Comparison of ENCODE assay signal across 8 cellular contexts in the genomic region with DNA sequence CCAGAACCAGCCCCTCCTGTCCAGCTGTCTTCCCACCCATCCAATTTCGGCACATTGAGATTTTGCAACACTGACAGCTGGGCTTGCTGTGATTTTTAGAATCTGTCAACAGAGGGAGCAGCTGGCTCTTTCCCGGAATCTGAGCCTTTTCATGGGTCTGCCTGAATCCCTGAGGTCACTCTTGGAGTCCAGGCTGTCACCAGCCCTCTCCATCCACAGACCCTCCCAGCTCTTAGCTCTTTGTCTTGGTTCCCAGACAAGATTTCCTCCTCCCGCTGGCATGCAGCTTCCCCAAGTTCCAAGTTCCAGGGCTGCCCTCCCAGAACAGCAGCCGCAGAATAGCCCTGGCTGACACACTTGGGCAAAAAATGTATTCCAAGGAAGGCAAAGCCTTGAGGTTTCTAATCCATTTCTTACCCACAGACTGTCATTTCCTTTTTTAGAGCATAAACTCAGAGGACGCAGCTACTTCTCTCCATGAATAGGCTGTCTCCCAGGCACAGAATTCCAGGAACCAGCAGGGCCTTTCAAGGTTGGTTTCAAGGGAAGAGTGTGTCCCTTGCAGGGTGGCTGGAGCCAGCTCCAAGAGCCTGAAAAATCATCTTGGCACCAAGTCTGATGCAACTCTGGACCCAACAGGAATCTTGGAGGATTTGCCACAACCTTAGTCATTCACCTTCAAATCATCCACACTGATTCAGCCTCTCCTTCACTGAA.
A peak's percentile ranks its signal among the peaks of the same experiment; 100 is the strongest.
DNase-seq lines count a peak whose midpoint lies in the region; ATAC-seq and TF ChIP-seq lines count a peak whose summit lies in the region.

No MANE protein-coding gene starts in this region.

- peak overlapping the region; percentile 50 to 88 (median 83) for H3K27ac Mint-ChIP-seq in nephron
- no peak overlapping the region for H3K27ac Mint-ChIP-seq in stimulated activated naive CD8-positive, alpha-beta T cell treated with anti-CD3 and anti-CD28 coated beads, Interleukin-15, amount 100 ng/mL, for 72 hours

- peak; percentile 34 to 51 (median 44) for TF ChIP-seq CTCF in nephron (IDR thresholded peaks at IDR 0.05; ENCODE audit: unreplicated experiment in 3 of 3)

- H3K4me3 Mint-ChIP-seq in nephron, result peak overlapping the region in 1 of 3 experiments; percentile 28
- no peak overlapping the region for H3K4me3 Mint-ChIP-seq in stimulated activated naive CD8-positive, alpha-beta T cell treated with anti-CD3 and anti-CD28 coated beads, Interleukin-15, amount 100 ng/mL, for 72 hours

- no peak for ATAC-seq in stimulated activated naive CD8-positive, alpha-beta T cell treated with anti-CD3 and anti-CD28 coated beads, Interleukin-15, amount 100 ng/mL, for 72 hours

- peak; percentile 52 for DNase-seq in D341Med (ENCODE audit: low spot score)
- peak; percentile 20 for DNase-seq in NCI-H345 treated with DMSO at 0.1 percent for 48 hours (lab: John Stamatoyannopoulos, UW; ENCODE audit: unreplicated experiment)
- no peak for DNase-seq in epithelial cell of prostate (ENCODE audit: low read depth, low spot score)
- no peak for DNase-seq in stimulated activated naive CD8-positive, alpha-beta T cell treated with anti-CD3 and anti-CD28 coated beads, Interleukin-15, amount 100 ng/mL, for 72 hours
- no peak for DNase-seq in activated naive CD4-positive, alpha-beta T cell treated with anti-CD3 and anti-CD28 coated beads, Interleukin-2, amount 50 U/mL, for 16 hours
- DNase-seq in stimulated activated CD4-positive, alpha-beta T cell treated with anti-CD3 and anti-CD28 coated beads, Interleukin-12 subunit alpha, Interleukin-12 subunit beta, amount 100 ng/mL, for 4 hours, result no peak
- no peak for DNase-seq in activated effector memory CD4-positive, alpha-beta T cell treated with anti-CD3 and anti-CD28 coated beads, Interleukin-2, amount 50 U/mL, for 16 hours

- peak overlapping the region; percentile 49 for H3K27ac ChIP-seq in epithelial cell of prostate

- no peaks in the 10 kb centered on the region for H3K36me3 Mint-ChIP-seq in nephron (ENCODE audit: low read depth)

- H3K4me1 Mint-ChIP-seq in nephron, result peaks cover 26% of the 10 kb centered on the region
- peaks cover 7% of the 10 kb centered on the region for H3K4me1 Mint-ChIP-seq in stimulated activated naive CD8-positive, alpha-beta T cell treated with anti-CD3 and anti-CD28 coated beads, Interleukin-15, amount 100 ng/mL, for 72 hours

- H3K27me3 Mint-ChIP-seq in nephron (ENCODE audit: low read depth), result peaks cover 30% of the 10 kb centered on the region
- H3K27me3 Mint-ChIP-seq in stimulated activated naive CD8-positive, alpha-beta T cell treated with anti-CD3 and anti-CD28 coated beads, Interleukin-15, amount 100 ng/mL, for 72 hours, result peaks cover 41% of the 10 kb centered on the region

- no peaks in the 10 kb centered on the region for H3K9me3 Mint-ChIP-seq in nephron
- H3K9me3 Mint-ChIP-seq in stimulated activated naive CD8-positive, alpha-beta T cell treated with anti-CD3 and anti-CD28 coated beads, Interleukin-15, amount 100 ng/mL, for 72 hours, result no peaks in the 10 kb centered on the region

Comparison
In these comparisons a context has a peak if more than half of its experiments do, and no peak if none do; other contexts are left out.
1. DNase-seq: peak in D341Med (single experiment) and NCI-H345 treated with DMSO at 0.1 percent for 48 hours (single experiment); none in epithelial cell of prostate (single experiment), stimulated activated naive CD8-positive, alpha-beta T cell treated with anti-CD3 and anti-CD28 coated beads, Interleukin-15, amount 100 ng/mL, for 72 hours (0 of 2), activated naive CD4-positive, alpha-beta T cell treated with anti-CD3 and anti-CD28 coated beads, Interleukin-2, amount 50 U/mL, for 16 hours (single experiment), stimulated activated CD4-positive, alpha-beta T cell treated with anti-CD3 and anti-CD28 coated beads, Interleukin-12 subunit alpha, Interleukin-12 subunit beta, amount 100 ng/mL, for 4 hours (single experiment) and activated effector memory CD4-positive, alpha-beta T cell treated with anti-CD3 and anti-CD28 coated beads, Interleukin-2, amount 50 U/mL, for 16 hours (single experiment).
2. H3K27ac Mint-ChIP-seq: peak in nephron (3 of 3); none in stimulated activated naive CD8-positive, alpha-beta T cell treated with anti-CD3 and anti-CD28 coated beads, Interleukin-15, amount 100 ng/mL, for 72 hours (0 of 2).